ENCODE assay signal across 8 cellular contexts in genomic region chr19:48965806-48966540, GRCh38. TPM values are rescaled to one million over a fixed set of nuclear protein-coding genes. Genes with fewer than 3 reads are reported as not detected.
DNase-seq lines count a peak whose midpoint lies in the region; ATAC-seq, FAIRE-seq and TF ChIP-seq lines count a peak whose summit lies in the region.

No MANE protein-coding gene starts in this region.

- H3K4me2 ChIP-seq in HepG2 (ENCODE audit: low read depth, low read length), result peak overlapping the region; percentile 97

- H2AFZ ChIP-seq in HepG2 (ENCODE audit: low read length), result no peak overlapping the region

- peaks cover 25% of the 10 kb centered on the region for H3K79me2 ChIP-seq in HepG2 (ENCODE audit: insufficient read depth, low read length)

- CTCF ChIA-PET in HepG2 (lab: Yijun Ruan, JAX; ENCODE audit: low intra/inter-chr PET ratio, low total read pairs), result no interaction called here

- 0% methylated on average over 18 of the region's 36 CpGs for WGBS in HepG2 (ENCODE audit: low lambda C conversion rate)

- no peaks in the 10 kb centered on the region for H3K9me3 ChIP-seq in HepG2 (ENCODE audit: low read length)

- peak overlapping the region; percentile 96 for H3K9ac ChIP-seq in HepG2 (ENCODE audit: insufficient read depth, low read depth, low read length)

- in situ Hi-C loops in HepG2 (cut with HindIII; ENCODE audit: extremely low pct_ligation_motif_present, low pct_unique_long_range_greater_than_20kb), result no loop called here

- intact Hi-C loops in HepG2 (cut with micrococcal nuclease; ENCODE audit: unreplicated experiment), result loop anchor here (10.0 kb wide), 2 partner anchors 91 to 181 kb away; partner anchors contain the start of gene PPP1R15A

- peak overlapping the region; percentile 86 for H3K27ac ChIP-seq in HepG2 (ENCODE audit: extremely low read length, insufficient read depth, low read length)

- H3K4me3 ChIP-seq in HepG2 (replicated peaks in 1 of 3; ENCODE audit: insufficient read depth in 1 of 3, low read depth in 2 of 3, low read length in 3 of 3), result peak overlapping the region; percentile 79 to 99 (median 89)

- TF ChIP-seq EP300 in HepG2 (IDR thresholded peaks at IDR 0.05; ENCODE audit: low read depth in 2 of 2, low read length in 2 of 2) (no peak), HepG2 (CRISPR knock-in tag; IDR thresholded peaks at IDR 0.05; ENCODE audit: borderline replicate concordance) (no peak)

- POLR2A ChIA-PET in HepG2 (lab: Yijun Ruan, JAX), result interaction anchor here (1.2 to 5.6 kb wide), 9 partner anchors 10 to 159 kb away, joined by 3 to 153 read pairs (median 20); partner anchors contain the start of genes BAX, DHDH, GYS1 and NUCB1

- ATAC-seq in GM18502 (IDR thresholded peaks at IDR 0.05; ENCODE audit: poor library complexity, unreplicated experiment), result peak; percentile 10
- ATAC-seq in HG03354 (IDR thresholded peaks at IDR 0.05; ENCODE audit: poor library complexity, severe bottlenecking, unreplicated experiment), result peak; percentile 30
- no peak for ATAC-seq in HepG2
- ATAC-seq in HG03039 (IDR thresholded peaks at IDR 0.05; ENCODE audit: unreplicated experiment), result no peak

- H3K27me3 ChIP-seq in HepG2 (ENCODE audit: control insufficient read depth in 1 of 2, insufficient read depth in 2 of 2, low read length in 2 of 2), result no peaks in the 10 kb centered on the region; a peak in 1 of 5 replicates

- DNase-seq in NCI-H526 (lab: John Stamatoyannopoulos, UW) (peak; percentile 82 to 94), dedifferentiated amniotic fluid mesenchymal stem cell (ENCODE audit: extremely low spot score) (peak; percentile 61), HepG2 (ENCODE audit: low spot score) (peak; percentile 58)
- DNase-seq in activated CD4-positive, alpha-beta T cell treated with anti-CD3 and anti-CD28 coated beads, Interleukin-2, amount 50 U/mL, for 24 hours (ENCODE audit: low read depth in 1 of 2, low spot score in 1 of 2), result peak; percentile 84 to 86
- DNase-seq in stimulated activated CD4-positive, alpha-beta T cell treated with anti-CD3 and anti-CD28 coated beads, Interleukin-4, amount 100 ng/mL, for 1 hour, result peak; percentile 90

- peaks cover 3 to 25% of the 10 kb centered on the region in 2 experiments for H3K36me3 ChIP-seq in HepG2 (replicated peaks in 1 of 2; ENCODE audit: control insufficient read depth in 1 of 2, insufficient read depth in 2 of 2, low read length in 2 of 2)

- BruUV-seq in HepG2 (replicated peaks; lab: Mats Ljungman, UMichigan), result TSS peak; percentile 86

- peak in 1 of 2 experiments; percentile 46; a peak in 2 of 4 replicates for TF ChIP-seq POLR2A in HepG2 (IDR thresholded peaks at IDR 0.05; ENCODE audit: insufficient read depth in 1 of 2, low read depth in 2 of 2, low read length in 2 of 2)

- peaks cover 33% of the 10 kb centered on the region for H4K20me1 ChIP-seq in HepG2 (ENCODE audit: insufficient read depth, low read length)

- peaks cover 41% of the 10 kb centered on the region for H3K4me1 ChIP-seq in HepG2 (ENCODE audit: insufficient read depth, low read length)

- TF ChIP-seq CTCF in HepG2 (CRISPR knock-in tag; IDR thresholded peaks at IDR 0.05), result no peak

- FAIRE-seq in HepG2 (lab: Jason Lieb, UNC), result no peak

- no peak for TF ChIP-seq RAD21 in HepG2 (CRISPR knock-in tag; IDR thresholded peaks at IDR 0.05)

RNA-seq across cellular contexts. Expression of gene FTL, which starts 0.9 kb away (rescaled TPM):
- 3,909 and 8,800 TPM in 2 replicates for total RNA-seq in HepG2 (2016; rRNA removed; fragmentation: Illumina TruSeq; extraction: Trizol)
- 89,971 and 90,879 TPM in 2 replicates for total RNA-seq in HepG2 (2016; cell fraction: cytosol; rRNA removed; fragmentation: Illumina TruSeq; extraction: Trizol; ENCODE audit: low read depth)
- 3,851 and 8,859 TPM in 2 replicates for total RNA-seq in HepG2 (2016; cell fraction: insoluble cytoplasmic fraction; rRNA removed; fragmentation: Illumina TruSeq; extraction: Trizol)
- 51,578 and 56,338 TPM in 2 replicates for total RNA-seq in HepG2 (2016; cell fraction: membrane; rRNA removed; fragmentation: Illumina TruSeq; extraction: Trizol)
- 2,617 and 3,067 TPM in 2 replicates for total RNA-seq in HepG2 (2016; cell fraction: nucleus; rRNA removed; fragmentation: Illumina TruSeq; extraction: Trizol)
- polyA plus RNA-seq in HepG2 (2011; rRNA removed), result 2,513 and 2,721 TPM in 2 replicates
- polyA plus RNA-seq in HepG2 (2011; cell fraction: cytosol; rRNA removed), result 2,416 and 4,778 TPM in 2 replicates
- 1,286 and 1,341 TPM in 2 replicates for polyA plus RNA-seq in HepG2 (2011; cell fraction: nucleus; rRNA removed)
- polyA plus RNA-seq in HepG2 (2012), result 3,171 and 4,080 TPM in 2 replicates
- 183,517 and 194,436 TPM in 2 replicates for polyA plus RNA-seq in HepG2 (2016; cell fraction: cytosol; fragmentation: Illumina TruSeq; extraction: Trizol; ENCODE audit: low read depth)
- 7,307 and 7,404 TPM in 2 replicates for polyA plus RNA-seq in HepG2 (2016; cell fraction: insoluble cytoplasmic fraction; fragmentation: Illumina TruSeq; extraction: Trizol; ENCODE audit: low read depth)
- polyA plus RNA-seq in HepG2 (2016; cell fraction: membrane; fragmentation: Illumina TruSeq; extraction: Trizol; ENCODE audit: low read depth), result 88,210 and 91,472 TPM in 2 replicates
- 7,073 and 8,244 TPM in 2 replicates for polyA plus RNA-seq in HepG2 (2016; cell fraction: nucleus; fragmentation: Illumina TruSeq; extraction: Trizol; ENCODE audit: insufficient read depth, low read depth)
- polyA minus RNA-seq in HepG2 (2011; rRNA and poly(A)+ RNA removed; ENCODE audit: low replicate concordance), result 1,399 and 2,171 TPM in 2 replicates
- polyA minus RNA-seq in HepG2 (2011; cell fraction: cytosol; rRNA and poly(A)+ RNA removed), result 634 and 932 TPM in 2 replicates
- polyA minus RNA-seq in HepG2 (2011; cell fraction: nucleus; rRNA and poly(A)+ RNA removed), result 209 and 221 TPM in 2 replicates

RNA-seq across cellular contexts. Expression of gene BAX, which starts 11.3 kb away (rescaled TPM):
- 167 and 176 TPM in 2 replicates for total RNA-seq in HepG2 (2016; rRNA removed; fragmentation: Illumina TruSeq; extraction: Trizol)
- 230 and 246 TPM in 2 replicates for total RNA-seq in HepG2 (2016; cell fraction: cytosol; rRNA removed; fragmentation: Illumina TruSeq; extraction: Trizol; ENCODE audit: low read depth)
- 165 and 193 TPM in 2 replicates for total RNA-seq in HepG2 (2016; cell fraction: insoluble cytoplasmic fraction; rRNA removed; fragmentation: Illumina TruSeq; extraction: Trizol)
- 237 and 254 TPM in 2 replicates for total RNA-seq in HepG2 (2016; cell fraction: membrane; rRNA removed; fragmentation: Illumina TruSeq; extraction: Trizol)
- total RNA-seq in HepG2 (2016; cell fraction: nucleus; rRNA removed; fragmentation: Illumina TruSeq; extraction: Trizol), result 96.5 and 102 TPM in 2 replicates
- 139 and 164 TPM in 2 replicates for polyA plus RNA-seq in HepG2 (2011; rRNA removed)
- polyA plus RNA-seq in HepG2 (2011; cell fraction: cytosol; rRNA removed), result 118 and 159 TPM in 2 replicates
- 330 and 345 TPM in 2 replicates for polyA plus RNA-seq in HepG2 (2011; cell fraction: nucleus; rRNA removed)
- 158 and 165 TPM in 2 replicates for polyA plus RNA-seq in HepG2 (2012)
- 324 and 380 TPM in 2 replicates for polyA plus RNA-seq in HepG2 (2016; cell fraction: cytosol; fragmentation: Illumina TruSeq; extraction: Trizol; ENCODE audit: low read depth)
- 326 and 339 TPM in 2 replicates for polyA plus RNA-seq in HepG2 (2016; cell fraction: insoluble cytoplasmic fraction; fragmentation: Illumina TruSeq; extraction: Trizol; ENCODE audit: low read depth)
- polyA plus RNA-seq in HepG2 (2016; cell fraction: membrane; fragmentation: Illumina TruSeq; extraction: Trizol; ENCODE audit: low read depth), result 331 and 356 TPM in 2 replicates
- 298 and 326 TPM in 2 replicates for polyA plus RNA-seq in HepG2 (2016; cell fraction: nucleus; fragmentation: Illumina TruSeq; extraction: Trizol; ENCODE audit: insufficient read depth, low read depth)
- 81.2 and 143 TPM in 2 replicates for polyA minus RNA-seq in HepG2 (2011; rRNA and poly(A)+ RNA removed; ENCODE audit: low replicate concordance)
- 66.1 and 82.4 TPM in 2 replicates for polyA minus RNA-seq in HepG2 (2011; cell fraction: cytosol; rRNA and poly(A)+ RNA removed)
- 85.3 and 90.1 TPM in 2 replicates for polyA minus RNA-seq in HepG2 (2011; cell fraction: nucleus; rRNA and poly(A)+ RNA removed)

RNA-seq across cellular contexts. Expression of gene GYS1, which starts 27.1 kb away (rescaled TPM):
- 16.4 and 18.4 TPM in 2 replicates for total RNA-seq in HepG2 (2016; rRNA removed; fragmentation: Illumina TruSeq; extraction: Trizol)
- total RNA-seq in HepG2 (2016; cell fraction: cytosol; rRNA removed; fragmentation: Illumina TruSeq; extraction: Trizol; ENCODE audit: low read depth), result 5.2 and 5.3 TPM in 2 replicates
- total RNA-seq in HepG2 (2016; cell fraction: insoluble cytoplasmic fraction; rRNA removed; fragmentation: Illumina TruSeq; extraction: Trizol), result 13.3 and 20.4 TPM in 2 replicates
- 4.9 and 5.1 TPM in 2 replicates for total RNA-seq in HepG2 (2016; cell fraction: membrane; rRNA removed; fragmentation: Illumina TruSeq; extraction: Trizol)
- total RNA-seq in HepG2 (2016; cell fraction: nucleus; rRNA removed; fragmentation: Illumina TruSeq; extraction: Trizol), result 17.7 and 22.5 TPM in 2 replicates
- 34.3 and 42.1 TPM in 2 replicates for polyA plus RNA-seq in HepG2 (2011; rRNA removed)
- 15.4 and 24.0 TPM in 2 replicates for polyA plus RNA-seq in HepG2 (2011; cell fraction: cytosol; rRNA removed)
- polyA plus RNA-seq in HepG2 (2011; cell fraction: nucleus; rRNA removed), result 43.8 and 62.9 TPM in 2 replicates
- 10.2 and 20.0 TPM in 2 replicates for polyA plus RNA-seq in HepG2 (2012)
- polyA plus RNA-seq in HepG2 (2016; cell fraction: cytosol; fragmentation: Illumina TruSeq; extraction: Trizol; ENCODE audit: low read depth), result 1.1 and 1.4 TPM in 2 replicates
- 10.8 and 15.0 TPM in 2 replicates for polyA plus RNA-seq in HepG2 (2016; cell fraction: insoluble cytoplasmic fraction; fragmentation: Illumina TruSeq; extraction: Trizol; ENCODE audit: low read depth)
- 2.9 and 3.5 TPM in 2 replicates for polyA plus RNA-seq in HepG2 (2016; cell fraction: membrane; fragmentation: Illumina TruSeq; extraction: Trizol; ENCODE audit: low read depth)
- polyA plus RNA-seq in HepG2 (2016; cell fraction: nucleus; fragmentation: Illumina TruSeq; extraction: Trizol; ENCODE audit: insufficient read depth, low read depth), result 28.6 and 30.1 TPM in 2 replicates
- 85.1 and 134 TPM in 2 replicates for polyA minus RNA-seq in HepG2 (2011; rRNA and poly(A)+ RNA removed; ENCODE audit: low replicate concordance)
- 22.2 and 28.2 TPM in 2 replicates for polyA minus RNA-seq in HepG2 (2011; cell fraction: cytosol; rRNA and poly(A)+ RNA removed)
- polyA minus RNA-seq in HepG2 (2011; cell fraction: nucleus; rRNA and poly(A)+ RNA removed), result 26.5 and 44.0 TPM in 2 replicates

RNA-seq across cellular contexts. Expression of gene RUVBL2, which starts 27.7 kb away (rescaled TPM):
- total RNA-seq in HepG2 (2016; rRNA removed; fragmentation: Illumina TruSeq; extraction: Trizol), result 108 and 122 TPM in 2 replicates
- total RNA-seq in HepG2 (2016; cell fraction: cytosol; rRNA removed; fragmentation: Illumina TruSeq; extraction: Trizol; ENCODE audit: low read depth), result 42.8 and 44.4 TPM in 2 replicates
- total RNA-seq in HepG2 (2016; cell fraction: insoluble cytoplasmic fraction; rRNA removed; fragmentation: Illumina TruSeq; extraction: Trizol), result 98.2 and 127 TPM in 2 replicates
- 53.1 and 56.0 TPM in 2 replicates for total RNA-seq in HepG2 (2016; cell fraction: membrane; rRNA removed; fragmentation: Illumina TruSeq; extraction: Trizol)
- 57.1 and 62.8 TPM in 2 replicates for total RNA-seq in HepG2 (2016; cell fraction: nucleus; rRNA removed; fragmentation: Illumina TruSeq; extraction: Trizol)
- polyA plus RNA-seq in HepG2 (2011; rRNA removed), result 109 and 120 TPM in 2 replicates
- polyA plus RNA-seq in HepG2 (2011; cell fraction: cytosol; rRNA removed), result 120 and 188 TPM in 2 replicates
- polyA plus RNA-seq in HepG2 (2011; cell fraction: nucleus; rRNA removed), result 169 and 241 TPM in 2 replicates
- polyA plus RNA-seq in HepG2 (2012), result 71.6 and 76.0 TPM in 2 replicates
- polyA plus RNA-seq in HepG2 (2016; cell fraction: cytosol; fragmentation: Illumina TruSeq; extraction: Trizol; ENCODE audit: low read depth), result 38.1 and 42.9 TPM in 2 replicates
- polyA plus RNA-seq in HepG2 (2016; cell fraction: insoluble cytoplasmic fraction; fragmentation: Illumina TruSeq; extraction: Trizol; ENCODE audit: low read depth), result 87.8 and 103 TPM in 2 replicates
- polyA plus RNA-seq in HepG2 (2016; cell fraction: membrane; fragmentation: Illumina TruSeq; extraction: Trizol; ENCODE audit: low read depth), result 44.0 and 49.8 TPM in 2 replicates
- polyA plus RNA-seq in HepG2 (2016; cell fraction: nucleus; fragmentation: Illumina TruSeq; extraction: Trizol; ENCODE audit: insufficient read depth, low read depth), result 101 and 102 TPM in 2 replicates
- 203 and 355 TPM in 2 replicates for polyA minus RNA-seq in HepG2 (2011; rRNA and poly(A)+ RNA removed; ENCODE audit: low replicate concordance)
- 65.7 and 86.3 TPM in 2 replicates for polyA minus RNA-seq in HepG2 (2011; cell fraction: cytosol; rRNA and poly(A)+ RNA removed)
- 47.3 and 59.2 TPM in 2 replicates for polyA minus RNA-seq in HepG2 (2011; cell fraction: nucleus; rRNA and poly(A)+ RNA removed)

RNA-seq across cellular contexts. Expression of gene DHDH, which starts 32.5 kb away (rescaled TPM):
- 0.13 and 0.29 TPM in 2 replicates for total RNA-seq in HepG2 (2016; rRNA removed; fragmentation: Illumina TruSeq; extraction: Trizol)
- total RNA-seq in HepG2 (2016; cell fraction: cytosol; rRNA removed; fragmentation: Illumina TruSeq; extraction: Trizol; ENCODE audit: low read depth), result not detected in 2 replicates
- 0.30 TPM in 1 of 2 replicates, not detected in the other for total RNA-seq in HepG2 (2016; cell fraction: insoluble cytoplasmic fraction; rRNA removed; fragmentation: Illumina TruSeq; extraction: Trizol)
- total RNA-seq in HepG2 (2016; cell fraction: membrane; rRNA removed; fragmentation: Illumina TruSeq; extraction: Trizol), result not detected in 2 replicates
- not detected in 2 replicates for total RNA-seq in HepG2 (2016; cell fraction: nucleus; rRNA removed; fragmentation: Illumina TruSeq; extraction: Trizol)
- polyA plus RNA-seq in HepG2 (2011; rRNA removed), result 0.91 and 1.9 TPM in 2 replicates
- polyA plus RNA-seq in HepG2 (2011; cell fraction: cytosol; rRNA removed), result 1.8 and 2.5 TPM in 2 replicates
- 1.9 and 2.8 TPM in 2 replicates for polyA plus RNA-seq in HepG2 (2011; cell fraction: nucleus; rRNA removed)
- 1.0 and 3.6 TPM in 2 replicates for polyA plus RNA-seq in HepG2 (2012)
- not detected in 2 replicates for polyA plus RNA-seq in HepG2 (2016; cell fraction: cytosol; fragmentation: Illumina TruSeq; extraction: Trizol; ENCODE audit: low read depth)
- not detected in 2 replicates for polyA plus RNA-seq in HepG2 (2016; cell fraction: insoluble cytoplasmic fraction; fragmentation: Illumina TruSeq; extraction: Trizol; ENCODE audit: low read depth)
- polyA plus RNA-seq in HepG2 (2016; cell fraction: membrane; fragmentation: Illumina TruSeq; extraction: Trizol; ENCODE audit: low read depth), result not detected in 2 replicates
- polyA plus RNA-seq in HepG2 (2016; cell fraction: nucleus; fragmentation: Illumina TruSeq; extraction: Trizol; ENCODE audit: insufficient read depth, low read depth), result not detected in 2 replicates
- polyA minus RNA-seq in HepG2 (2011; rRNA and poly(A)+ RNA removed; ENCODE audit: low replicate concordance), result 0.37 and 0.50 TPM in 2 replicates
- not detected in 2 replicates for polyA minus RNA-seq in HepG2 (2011; cell fraction: cytosol; rRNA and poly(A)+ RNA removed)
- polyA minus RNA-seq in HepG2 (2011; cell fraction: nucleus; rRNA and poly(A)+ RNA removed), result 0.77 TPM in 1 of 2 replicates, not detected in the other

Comparison
In these comparisons a context has a peak if more than half of its experiments do, and no peak if none do; other contexts are left out.
1. ATAC-seq: peak in GM18502 (single experiment) and HG03354 (single experiment); none in HepG2 (single experiment) and HG03039 (single experiment).
2. Peak in every context shown above with its lines, with median percentiles within 50 percentile points of each other: DNase-seq.